In genomic region chr12:47577213-47577612, GRCh38 we compare ENCODE assay signal across 14 cellular contexts.
DNase-seq lines count a peak whose midpoint lies in the region; ATAC-seq, FAIRE-seq and TF ChIP-seq lines count a peak whose summit lies in the region.
"Had no signal": no experiment of that assay in that cellular context is flagged by ENCODE, and none has a peak within 500 bp of the region (broad histone marks: within the 10 kb centered on the region; RNA-seq: fewer than 3 reads in every experiment).

No MANE protein-coding gene starts in this region.

- CTCF ChIA-PET in HepG2 (lab: Yijun Ruan, JAX; ENCODE audit: low intra/inter-chr PET ratio, low total read pairs), result no interaction called here

- no peaks in the 10 kb centered on the region for H3K36me3 ChIP-seq in GM23248 (ENCODE audit: low read depth)
- H3K36me3 ChIP-seq in HepG2 (replicated peaks in 1 of 2; ENCODE audit: control insufficient read depth in 1 of 2, insufficient read depth in 2 of 2, low read length in 2 of 2), result no peaks in the 10 kb centered on the region
- H3K36me3 ChIP-seq: BLaER1, MG63, SJSA1 had no signal

- TF ChIP-seq RAD21 in HepG2 (CRISPR knock-in tag; IDR thresholded peaks at IDR 0.05), result no peak

- TF ChIP-seq POLR2A in HepG2 (IDR thresholded peaks at IDR 0.05; ENCODE audit: insufficient read depth in 1 of 2, low read depth in 2 of 2, low read length in 2 of 2), result no peak

- H3K9me3 ChIP-seq in GM23248 (ENCODE audit: low read depth), result no peaks in the 10 kb centered on the region
- H3K9me3 ChIP-seq in HepG2 (ENCODE audit: low read length), result no peaks in the 10 kb centered on the region
- H3K9me3 ChIP-seq: BLaER1, MG63, SJSA1 had no signal

- no peak overlapping the region for H3K27ac ChIP-seq in GM23248
- H3K27ac ChIP-seq in HepG2 (ENCODE audit: extremely low read length, insufficient read depth, low read length), result no peak overlapping the region
- H3K27ac ChIP-seq: BLaER1, RWPE1, SJSA1 had no signal

- no TSS peak for BruUV-seq in HepG2 (replicated peaks; lab: Mats Ljungman, UMichigan)

- POLR2A ChIA-PET in HepG2 (lab: Yijun Ruan, JAX), result no interaction called here

- H3K4me3 ChIP-seq in GM23248 (no peak overlapping the region), HepG2 (replicated peaks in 1 of 3; ENCODE audit: insufficient read depth in 1 of 3, low read depth in 2 of 3, low read length in 3 of 3) (no peak overlapping the region)
- H3K4me3 ChIP-seq: BLaER1, MG63, SJSA1 had no signal

- 0 out of 2 replicates have a peak, but pooled peaks cover 4% of the 10 kb centered on the region for H3K9me2 ChIP-seq in GM23248 (ENCODE audit: insufficient read depth)

- no peaks in the 10 kb centered on the region for H3K79me2 ChIP-seq in GM23248 (ENCODE audit: insufficient read depth)
- H3K79me2 ChIP-seq in HepG2 (ENCODE audit: insufficient read depth, low read length), result no peaks in the 10 kb centered on the region

- no peak overlapping the region for H2AFZ ChIP-seq in GM23248
- H2AFZ ChIP-seq in HepG2 (ENCODE audit: low read length), result no peak overlapping the region

- H3K9ac ChIP-seq in GM23248 (no peak overlapping the region), HepG2 (ENCODE audit: insufficient read depth, low read depth, low read length) (no peak overlapping the region)
- H3K9ac ChIP-seq: BLaER1 had no signal

- H3K4me1 ChIP-seq in GM23248 (ENCODE audit: insufficient read depth) (no peaks in the 10 kb centered on the region), HepG2 (ENCODE audit: insufficient read depth, low read length) (no peaks in the 10 kb centered on the region)
- H3K4me1 ChIP-seq: BLaER1, SJSA1 had no signal

- in situ Hi-C loops in GM23248 (cut with MboI), result no loop called here
- in situ Hi-C loops in HepG2 (cut with HindIII; ENCODE audit: extremely low pct_ligation_motif_present, low pct_unique_long_range_greater_than_20kb), result no loop called here

- H4K20me1 ChIP-seq in GM23248 (ENCODE audit: insufficient read depth) (no peaks in the 10 kb centered on the region), HepG2 (ENCODE audit: insufficient read depth, low read length) (no peaks in the 10 kb centered on the region)
- H4K20me1 ChIP-seq: BLaER1 had no signal

- H3K4me2 ChIP-seq in GM23248 (ENCODE audit: unreplicated experiment) (no peak overlapping the region), HepG2 (ENCODE audit: low read depth, low read length) (no peak overlapping the region)
- H3K4me2 ChIP-seq: BLaER1 had no signal

- no peak for TF ChIP-seq CTCF in HepG2 (CRISPR knock-in tag; IDR thresholded peaks at IDR 0.05)

- intact Hi-C loops in HepG2 (cut with micrococcal nuclease; ENCODE audit: unreplicated experiment), result no loop called here

- H3K27me3 ChIP-seq in GM23248 (replicated peaks; ENCODE audit: insufficient read depth) (peaks cover 22% of the 10 kb centered on the region; the same call in 1 of the 2 replicates), HepG2 (ENCODE audit: control insufficient read depth in 1 of 2, insufficient read depth in 2 of 2, low read length in 2 of 2) (no peaks in the 10 kb centered on the region; a peak in 1 of 5 replicates)
- H3K27me3 ChIP-seq: BLaER1, MG63, SJSA1 had no signal

- no peak for TF ChIP-seq EP300 in HepG2 (IDR thresholded peaks at IDR 0.05; ENCODE audit: low read depth in 2 of 2, low read length in 2 of 2)
- TF ChIP-seq EP300 in HepG2 (CRISPR knock-in tag; IDR thresholded peaks at IDR 0.05; ENCODE audit: borderline replicate concordance), result no peak

- H3F3A ChIP-seq in GM23248 (ENCODE audit: insufficient read depth), result no peaks in the 10 kb centered on the region

- WGBS in GM23248 (ENCODE audit: low coverage in 1 of 2, low lambda C conversion rate in 2 of 2, missing lambda C conversion rate in 2 of 2), 2 experiments, result 6 to 7% methylated on average over 3 of the region's 3 CpGs
- 27% methylated on average over 3 of the region's 3 CpGs for WGBS in HepG2 (ENCODE audit: low lambda C conversion rate)

- peak; percentile 5 for DNase-seq in GM23248
- peak in 2 of 3 experiments; percentile 74 to 95 for DNase-seq in NCI-H1417 (lab: John Stamatoyannopoulos, UW)
- DNase-seq in NCI-H69 (lab: John Stamatoyannopoulos, UW), result peak; percentile 97
- DNase-seq in left kidney (ENCODE audit: low read depth, low spot score), result peak; percentile 9
- no peak for DNase-seq in islet precursor cell
- no peak for DNase-seq in HepG2 (ENCODE audit: low spot score)
- DNase-seq: CD8-positive, alpha-beta memory T cell; H9; MG63 had no signal

- no peak for ATAC-seq in esophagus mucosa
- ATAC-seq in GM21576 (IDR thresholded peaks at IDR 0.05; ENCODE audit: unreplicated experiment), result no peak
- ATAC-seq in HepG2, result no peak

- no peak for FAIRE-seq in HepG2 (lab: Jason Lieb, UNC)

TF ChIP-seq in HepG2, 621 proteins besides CTCF, POLR2A, EP300 and RAD21:
- TF ChIP-seq SALL2 (CRISPR knock-in tag; IDR thresholded peaks at IDR 0.05) (no peak), ZNF777 (CRISPR knock-in tag; IDR thresholded peaks at IDR 0.05) (no peak), ZNF441 (CRISPR knock-in tag; IDR thresholded peaks at IDR 0.05; ENCODE audit: borderline replicate concordance) (no peak), PAX8 (CRISPR knock-in tag; IDR thresholded peaks at IDR 0.05; ENCODE audit: borderline replicate concordance) (no peak), ZNF138 (CRISPR knock-in tag; IDR thresholded peaks at IDR 0.05; ENCODE audit: low read depth) (no peak), STAT5B (CRISPR knock-in tag; IDR thresholded peaks at IDR 0.05) (no peak), TGIF2 (CRISPR knock-in tag; IDR thresholded peaks at IDR 0.05) (no peak), ZFAT (CRISPR knock-in tag; conservative IDR thresholded peaks at IDR 0.05) (no peak), RXRB (CRISPR knock-in tag; IDR thresholded peaks at IDR 0.05; ENCODE audit: borderline replicate concordance) (no peak)

Comparison
In these comparisons a context has a peak if more than half of its experiments do, and no peak if none do; other contexts are left out.
1. DNase-seq: peak in GM23248 (single experiment), NCI-H1417 (2 of 3), NCI-H69 (single experiment) and left kidney (single experiment); none in islet precursor cell (single experiment) and HepG2 (single experiment).